ENCODE assay signal across 13 cellular contexts in genomic region chr10:28327494-28327886, GRCh38. TPM values are rescaled to one million over a fixed set of nuclear protein-coding genes. Genes with fewer than 3 reads are reported as not detected.
A peak's percentile ranks its signal among the peaks of the same experiment; 100 is the strongest.
DNase-seq lines count a peak whose midpoint lies in the region; ATAC-seq and TF ChIP-seq lines count a peak whose summit lies in the region.
"Had no signal": no experiment of that assay in that cellular context is flagged by ENCODE, and none has a peak within 500 bp of the region (broad histone marks: within the 10 kb centered on the region; RNA-seq: fewer than 3 reads in every experiment).

No MANE protein-coding gene starts in this region.

- no peak overlapping the region for H3K27ac Mint-ChIP-seq in activated naive CD8-positive, alpha-beta T cell treated with anti-CD3 and anti-CD28 coated beads, Interleukin-2, amount 50 U/mL, for 24 hours

- no peak overlapping the region for H2AFZ ChIP-seq in GM23248

- H3K9ac ChIP-seq in GM23248: no peak overlapping the region
- peak overlapping the region; percentile 60 for H3K9ac ChIP-seq in skeletal muscle satellite cell (ENCODE audit: low read depth, low read length)

- 24 to 26% methylated on average over 3 of the region's 3 CpGs for WGBS in GM23248 (ENCODE audit: low coverage in 1 of 2, low lambda C conversion rate in 2 of 2, missing lambda C conversion rate in 2 of 2), 2 experiments
- 21 to 31% (median 27%) methylated on average over 3 of the region's 3 CpGs for WGBS in heart left ventricle, 4 donors

- H3K4me3 ChIP-seq in GM23248 (no peak overlapping the region), heart left ventricle (peak overlapping the region in 3 of 12 donors; percentile 13 to 23 (median 23)), skeletal muscle satellite cell (ENCODE audit: low read length) (peak overlapping the region; percentile 34)
- H3K4me3 ChIP-seq: suprapubic skin had no signal

- H3K4me1 ChIP-seq in GM23248 (ENCODE audit: insufficient read depth): peaks cover 10% of the 10 kb centered on the region
- H3K4me1 ChIP-seq in heart left ventricle: peaks cover 0 to 36% (median 19%) of the 10 kb centered on the region in 12 donors
- peaks cover 26% of the 10 kb centered on the region for H3K4me1 ChIP-seq in skeletal muscle satellite cell (ENCODE audit: control insufficient read depth, insufficient read depth, low read length)

- TF ChIP-seq POLR2A in heart left ventricle (IDR thresholded peaks at IDR 0.05): no peak

- peaks cover 12% of the 10 kb centered on the region; the same call in 1 of the 2 replicates for H3F3A ChIP-seq in GM23248 (ENCODE audit: insufficient read depth)

- H3K4me3 Mint-ChIP-seq in activated naive CD8-positive, alpha-beta T cell treated with anti-CD3 and anti-CD28 coated beads, Interleukin-2, amount 50 U/mL, for 24 hours: peak overlapping the region; percentile 24
- H3K4me3 Mint-ChIP-seq: nephron progenitor cell had no signal

- H4K20me1 ChIP-seq in GM23248 (ENCODE audit: insufficient read depth): no peaks in the 10 kb centered on the region

- no peaks in the 10 kb centered on the region for H3K9me2 ChIP-seq in GM23248 (ENCODE audit: insufficient read depth)

- peaks cover 59% of the 10 kb centered on the region for H3K4me1 Mint-ChIP-seq in activated naive CD8-positive, alpha-beta T cell treated with anti-CD3 and anti-CD28 coated beads, Interleukin-2, amount 50 U/mL, for 24 hours

- in situ Hi-C loops in GM23248 (cut with MboI): no loop called here

- intact Hi-C loops in heart left ventricle (cut with DNase I): loop anchor here in 2 of 10 donors (1.0 to 2.0 kb wide), 2 partner anchors 24 to 25 kb away; partner anchors contain the start of gene MPP7 (in 2 of the 2)

- H3K36me3 ChIP-seq in GM23248 (ENCODE audit: low read depth) (no peaks in the 10 kb centered on the region), heart left ventricle (no peaks in the 10 kb centered on the region), skeletal muscle satellite cell (ENCODE audit: insufficient read depth, low read length) (no peaks in the 10 kb centered on the region)
- H3K36me3 ChIP-seq: suprapubic skin had no signal

- H3K27me3 ChIP-seq in GM23248 (replicated peaks; ENCODE audit: insufficient read depth) (0 out of 2 replicates have a peak, but pooled peaks cover 16% of the 10 kb centered on the region), heart left ventricle (no peaks in the 10 kb centered on the region), skeletal muscle satellite cell (ENCODE audit: control insufficient read depth, insufficient read depth, low read length) (no peaks in the 10 kb centered on the region)
- H3K27me3 ChIP-seq: suprapubic skin had no signal

- H3K4me2 ChIP-seq in GM23248 (ENCODE audit: unreplicated experiment): no peak overlapping the region
- H3K4me2 ChIP-seq in skeletal muscle satellite cell (ENCODE audit: low read length): peak overlapping the region; percentile 65

- ATAC-seq in activated naive CD8-positive, alpha-beta T cell treated with anti-CD3 and anti-CD28 coated beads, Interleukin-2, amount 50 U/mL, for 24 hours: no peak
- peak; percentile 35 to 63 (median 60) for ATAC-seq in heart left ventricle
- ATAC-seq in GM19463 (IDR thresholded peaks at IDR 0.05; ENCODE audit: unreplicated experiment): no peak

- no peaks in the 10 kb centered on the region for H3K9me3 Mint-ChIP-seq in activated naive CD8-positive, alpha-beta T cell treated with anti-CD3 and anti-CD28 coated beads, Interleukin-2, amount 50 U/mL, for 24 hours
- H3K9me3 Mint-ChIP-seq: nephron progenitor cell had no signal

- H3K27me3 Mint-ChIP-seq in activated naive CD8-positive, alpha-beta T cell treated with anti-CD3 and anti-CD28 coated beads, Interleukin-2, amount 50 U/mL, for 24 hours: no peaks in the 10 kb centered on the region

- no peaks in the 10 kb centered on the region for H3K36me3 Mint-ChIP-seq in activated naive CD8-positive, alpha-beta T cell treated with anti-CD3 and anti-CD28 coated beads, Interleukin-2, amount 50 U/mL, for 24 hours (ENCODE audit: low read depth)

- peak; percentile 55 for DNase-seq in GM23248
- DNase-seq in activated naive CD8-positive, alpha-beta T cell treated with anti-CD3 and anti-CD28 coated beads, Interleukin-2, amount 50 U/mL, for 24 hours: no peak
- no peak for DNase-seq in heart left ventricle
- DNase-seq in effector CD8-positive, alpha-beta T cell (lab: John Stamatoyannopoulos, UW): no peak
- DNase-seq in NOMO-1 (lab: John Stamatoyannopoulos, UW; ENCODE audit: unreplicated experiment in 2 of 2): no peak
- no peak for DNase-seq in stimulated activated naive CD4-positive, alpha-beta T cell treated with Interleukin-2 at 50 U/mL for 16 hours (lab: John Stamatoyannopoulos, UW)
- DNase-seq: activated CD4-positive, CD25-positive, alpha-beta regulatory T cell treated with anti-CD3 and anti-CD28 coated beads, Interleukin-2, amount 50 U/mL, for 72 hours; NCI-H345; nephron progenitor cell; stimulated activated CD4-positive, alpha-beta T cell treated with anti-CD3 and anti-CD28 coated beads, Interleukin-2, amount 100 ng/mL, for 24 hours had no signal

- H3K9me3 ChIP-seq in GM23248 (ENCODE audit: low read depth) (no peaks in the 10 kb centered on the region), heart left ventricle (no peaks in the 10 kb centered on the region), skeletal muscle satellite cell (replicated peaks; ENCODE audit: low read length) (no peaks in the 10 kb centered on the region)
- H3K9me3 ChIP-seq: suprapubic skin had no signal

- no peak overlapping the region for H3K27ac ChIP-seq in GM23248
- H3K27ac ChIP-seq in heart left ventricle: peak overlapping the region; percentile 48 to 93 (median 84)
- H3K27ac ChIP-seq: suprapubic skin had no signal

- no peaks in the 10 kb centered on the region for H3K79me2 ChIP-seq in GM23248 (ENCODE audit: insufficient read depth)

- no peak for TF ChIP-seq CTCF in heart left ventricle (IDR thresholded peaks at IDR 0.05)

RNA-seq across cellular contexts. Expression of gene MPP7, which starts 24.6 kb away (rescaled TPM):
- 0.65 TPM in 1 of 2 replicates, not detected in the other for total RNA-seq in GM23248 (2014; rRNA removed; shearing (Covaris generic))
- polyA plus RNA-seq in GM23248 (2016; fragmentation: Nextera tagmentation; extraction: Ambion mirVana): 0.09 and 0.35 TPM in 2 replicates
- total RNA-seq in heart left ventricle: 10 to 100 TPM in 8 of 9 donors, 1 to 10 TPM in 1; 8.9 to 18.6 (median 15.5) TPM
- 1 to 10 TPM; 3.1 to 6.3 TPM for polyA plus RNA-seq in heart left ventricle
- 0.25 TPM in 1 of 2 replicates, not detected in the other for total RNA-seq in skeletal muscle satellite cell (2012; rRNA removed)

Comparison
In these comparisons a context has a peak if more than half of its experiments do, and no peak if none do; other contexts are left out.
1. ATAC-seq: peak in heart left ventricle (4 of 4); none in activated naive CD8-positive, alpha-beta T cell treated with anti-CD3 and anti-CD28 coated beads, Interleukin-2, amount 50 U/mL, for 24 hours (single experiment) and GM19463 (single experiment).